ENCODE assay signal across 26 cellular contexts in genomic region chrX:41144873-41145272, GRCh38. TPM values are rescaled to one million over a fixed set of nuclear protein-coding genes. Genes with fewer than 3 reads are reported as not detected.
DNase-seq lines count a peak whose midpoint lies in the region; ATAC-seq, FAIRE-seq and TF ChIP-seq lines count a peak whose summit lies in the region.
"Had no signal": no experiment of that assay in that cellular context is flagged by ENCODE, and none has a peak within 500 bp of the region (broad histone marks: within the 10 kb centered on the region; RNA-seq: fewer than 3 reads in every experiment).

No MANE protein-coding gene starts in this region.

- DNase-seq in GM12892 (ENCODE audit: insufficient read length) (no peak), amniotic epithelial cell (ENCODE audit: low read depth) (peak; percentile 75), left lobe of liver (ENCODE audit: low spot score) (no peak), endothelial cell (ENCODE audit: low spot score) (no peak)
- no peak for DNase-seq in activated CD8-positive, alpha-beta memory T cell treated with anti-CD3 and anti-CD28 coated beads, Interleukin-2, amount 10 ng/mL, durations not matched to agents 7 days and 5 days
- DNase-seq: CD4-positive, CD25-positive, alpha-beta regulatory T cell; DMS153; DND-41; GM23248; H9; Karpas-422; NCI-H1092 treated with DMSO at 0.1 percent for 48 hours; NCI-H1436; NCI-H187 treated with DMSO at 0.1 percent for 48 hours; NCI-H2107; NCI-H446; NCI-H524 treated with DMSO at 0.1 percent for 48 hours; NCI-H774; SK-N-SH; SW 1271 had no signal

- no peaks in the 10 kb centered on the region for H3K27me3 Mint-ChIP-seq in activated CD8-positive, alpha-beta memory T cell treated with anti-CD3 and anti-CD28 coated beads, Interleukin-2, amount 10 ng/mL, durations not matched to agents 7 days and 5 days
- H3K27me3 Mint-ChIP-seq in endothelial cell (ENCODE audit: unreplicated experiment), result no peaks in the 10 kb centered on the region
- H3K27me3 Mint-ChIP-seq: CD4-positive, CD25-positive, alpha-beta regulatory T cell had no signal

- H3K4me1 Mint-ChIP-seq in activated CD8-positive, alpha-beta memory T cell treated with anti-CD3 and anti-CD28 coated beads, Interleukin-2, amount 10 ng/mL, durations not matched to agents 7 days and 5 days, result peaks cover 10% of the 10 kb centered on the region
- H3K4me1 Mint-ChIP-seq in endothelial cell (ENCODE audit: unreplicated experiment), result no peaks in the 10 kb centered on the region
- H3K4me1 Mint-ChIP-seq: H9 had no signal

- H3K4me1 ChIP-seq in ACC112 (ENCODE audit: control insufficient read depth, insufficient read depth, low read length, unreplicated experiment), result peaks cover 43% of the 10 kb centered on the region
- H3K4me1 ChIP-seq: BLaER1 had no signal

- peaks cover 22% of the 10 kb centered on the region for H3K36me3 ChIP-seq in ACC112 (ENCODE audit: insufficient read depth, low read length)

- peaks cover 12% of the 10 kb centered on the region for H3K36me3 Mint-ChIP-seq in activated CD8-positive, alpha-beta memory T cell treated with anti-CD3 and anti-CD28 coated beads, Interleukin-2, amount 10 ng/mL, durations not matched to agents 7 days and 5 days
- H3K36me3 Mint-ChIP-seq in endothelial cell (ENCODE audit: low read depth, unreplicated experiment), result no peaks in the 10 kb centered on the region

- H3K79me2 ChIP-seq in ACC112 (ENCODE audit: control insufficient read depth, insufficient read depth, low read length, unreplicated experiment), result peaks cover 10% of the 10 kb centered on the region

- CTCF ChIA-PET in activated CD8-positive, alpha-beta memory T cell treated with anti-CD3 and anti-CD28 coated beads, Interleukin-2, amount 10 ng/mL, durations not matched to agents 7 days and 5 days (lab: Charles Lee), result no interaction called here

- TF ChIP-seq POLR2A in GM12892 (IDR thresholded peaks at IDR 0.05; ENCODE audit: low read depth, low read length), result no peak

- H3K27me3 ChIP-seq in ACC112 (ENCODE audit: insufficient read depth, low read length), result no peaks in the 10 kb centered on the region

- peak; percentile 84 for FAIRE-seq in GM12892 (lab: Jason Lieb, UNC)
- FAIRE-seq: GM18507, RCC 7860 had no signal

- no peak for TF ChIP-seq CTCF in endothelial cell (IDR thresholded peaks at IDR 0.05; ENCODE audit: unreplicated experiment)

- no peaks in the 10 kb centered on the region for H3K9me3 Mint-ChIP-seq in activated CD8-positive, alpha-beta memory T cell treated with anti-CD3 and anti-CD28 coated beads, Interleukin-2, amount 10 ng/mL, durations not matched to agents 7 days and 5 days (ENCODE audit: low read depth)
- no peaks in the 10 kb centered on the region for H3K9me3 Mint-ChIP-seq in endothelial cell (ENCODE audit: unreplicated experiment)
- H3K9me3 Mint-ChIP-seq: CD4-positive, CD25-positive, alpha-beta regulatory T cell had no signal

- H3K27ac Mint-ChIP-seq in activated CD8-positive, alpha-beta memory T cell treated with anti-CD3 and anti-CD28 coated beads, Interleukin-2, amount 10 ng/mL, durations not matched to agents 7 days and 5 days, result no peak overlapping the region
- H3K27ac Mint-ChIP-seq in endothelial cell (ENCODE audit: unreplicated experiment), result no peak overlapping the region
- H3K27ac Mint-ChIP-seq: CD4-positive, CD25-positive, alpha-beta regulatory T cell; H9 had no signal

- H2AFZ ChIP-seq in ACC112 (ENCODE audit: low read length, unreplicated experiment), result no peak overlapping the region
- H2AFZ ChIP-seq: GM23248 had no signal

- H3K4me3 Mint-ChIP-seq in activated CD8-positive, alpha-beta memory T cell treated with anti-CD3 and anti-CD28 coated beads, Interleukin-2, amount 10 ng/mL, durations not matched to agents 7 days and 5 days, result no peak overlapping the region
- H3K4me3 Mint-ChIP-seq in endothelial cell (ENCODE audit: unreplicated experiment), result no peak overlapping the region
- H3K4me3 Mint-ChIP-seq: CD4-positive, CD25-positive, alpha-beta regulatory T cell; H9 had no signal

- H3K27ac ChIP-seq in ACC112 (ENCODE audit: low read depth, low read length), result peak overlapping the region; percentile 45
- H3K27ac ChIP-seq: BLaER1, HL-60 had no signal

- H3K4me3 ChIP-seq in ACC112 (ENCODE audit: low read depth, low read length), result no peak overlapping the region
- H3K4me3 ChIP-seq: BLaER1, GM23248 had no signal

- ATAC-seq in left lobe of liver (peak; percentile 70), HG03432 (IDR thresholded peaks at IDR 0.05; ENCODE audit: unreplicated experiment) (no peak)
- ATAC-seq in activated CD8-positive, alpha-beta memory T cell treated with anti-CD3 and anti-CD28 coated beads, Interleukin-2, amount 10 ng/mL, durations not matched to agents 7 days and 5 days, result no peak

RNA-seq across cellular contexts. Expression of gene USP9X, which starts 59.6 kb away (rescaled TPM):
- polyA plus RNA-seq in GM12892 (2012; ENCODE audit: missing spikeins), result 30.4 TPM
- total RNA-seq in left lobe of liver (44.5 TPM), endothelial cell (ENCODE audit: unreplicated experiment) (72.9 TPM)
- total RNA-seq in activated CD8-positive, alpha-beta memory T cell treated with anti-CD3 and anti-CD28 coated beads, Interleukin-2, amount 10 ng/mL, durations not matched to agents 7 days and 5 days, result 10 to 100 TPM; 44.9 to 47.3 TPM
